ENCODE assay signal across 8 cellular contexts in genomic region chr12:62793256-62794217, GRCh38.
A peak's percentile ranks its signal among the peaks of the same experiment; 100 is the strongest.
DNase-seq lines count a peak whose midpoint lies in the region; ATAC-seq, FAIRE-seq and TF ChIP-seq lines count a peak whose summit lies in the region.

No MANE protein-coding gene starts in this region.

- no peaks in the 10 kb centered on the region for H3K27me3 ChIP-seq in right atrium auricular region

- no peaks in the 10 kb centered on the region for H3K4me1 ChIP-seq in right atrium auricular region

- CTCF ChIA-PET in T-cell (lab: Charles Lee): interaction anchor here (0.6 to 7.5 kb wide), 20 partner anchors 9 to 1776 kb away, joined by 3 to 66 read pairs (median 4); no protein-coding TSS in a partner anchor

- H3K36me3 Mint-ChIP-seq in T-cell: no peaks in the 10 kb centered on the region

- no peak overlapping the region for H3K27ac Mint-ChIP-seq in T-cell

- H3K36me3 ChIP-seq in right atrium auricular region: no peaks in the 10 kb centered on the region

- H3K4me3 ChIP-seq in right atrium auricular region (no peak overlapping the region), retinal pigment epithelial cell (ENCODE audit: low read length) (no peak overlapping the region)

- H3K27ac ChIP-seq in right atrium auricular region: no peak overlapping the region

- FAIRE-seq in H54 (lab: Jason Lieb, UNC): peak; percentile 84

- H3K4me1 Mint-ChIP-seq in T-cell: no peaks in the 10 kb centered on the region

- peak; percentile 41 to 69 (median 57) for ATAC-seq in T-cell (replicated peaks in 1 of 4)
- no peak for ATAC-seq in GM18519 (IDR thresholded peaks at IDR 0.05; ENCODE audit: low FRiP score, unreplicated experiment)

- POLR2A ChIA-PET in T-cell (lab: Charles Lee): interaction anchor here (0.5 to 0.6 kb wide), 3 partner anchors 15 to 358 kb away, joined by 3 to 4 read pairs (median 3); no protein-coding TSS in a partner anchor

- peak; percentile 91 to 95 for TF ChIP-seq CTCF in right atrium auricular region (IDR thresholded peaks at IDR 0.05)
- peak; percentile 87 for TF ChIP-seq CTCF in retinal pigment epithelial cell (conservative IDR thresholded peaks at IDR 0.05; ENCODE audit: low read depth, low read length)

- DNase-seq in DMS79 treated with DMSO at 0.1 percent for 48 hours (lab: John Stamatoyannopoulos, UW) (peak; percentile 68), H54 (ENCODE audit: insufficient read length, low spot score) (peak; percentile 61), NCI-H1436 (lab: John Stamatoyannopoulos, UW) (peak; percentile 55), T-cell (peak; percentile 11 to 76 (median 62)), anterior cingulate cortex (lab: John Stamatoyannopoulos, UW) (peak; percentile 14 to 91 (median 73)), right atrium auricular region (ENCODE audit: low spot score) (peak; percentile 94), retinal pigment epithelial cell (ENCODE audit: low read depth) (peak; percentile 80)

- H3K4me3 Mint-ChIP-seq in T-cell: no peak overlapping the region

- peaks cover 9 to 10% of the 10 kb centered on the region in 2 donors for H3K27me3 Mint-ChIP-seq in T-cell

- no peaks in the 10 kb centered on the region for H3K9me3 Mint-ChIP-seq in T-cell

- no peaks in the 10 kb centered on the region for H3K9me3 ChIP-seq in right atrium auricular region

- TF ChIP-seq POLR2A in H54 (IDR thresholded peaks at IDR 0.05; ENCODE audit: low read depth, low read length): no peak
